1 cellular context compared by ENCODE assay signal in genomic region chr2:144133881-144134280, GRCh38.
TF ChIP-seq lines count a peak whose summit lies in the region.

No MANE protein-coding gene starts in this region.

TF ChIP-seq in IMR-90, 13 proteins besides CTCF, POLR2A, EP300 and RAD21:
- no peak for TF ChIP-seq MAFK (IDR thresholded peaks at IDR 0.05; ENCODE audit: low read depth, low read length)
- no peak for TF ChIP-seq CHD1 (IDR thresholded peaks at IDR 0.05; ENCODE audit: low read depth, low read length)
- TF ChIP-seq MAZ (IDR thresholded peaks at IDR 0.05; ENCODE audit: borderline replicate concordance, low read depth, low read length) = no peak
- TF ChIP-seq ELK1 (IDR thresholded peaks at IDR 0.05; ENCODE audit: borderline replicate concordance, low read depth, low read length) = no peak
- TF ChIP-seq USF2 (IDR thresholded peaks at IDR 0.05; ENCODE audit: low read depth, low read length) = no peak
- TF ChIP-seq BHLHE40 (IDR thresholded peaks at IDR 0.05; ENCODE audit: low read depth, low read length) = no peak
- no peak for TF ChIP-seq SMC3 (IDR thresholded peaks at IDR 0.05; ENCODE audit: low read depth, low read length)
- no peak for TF ChIP-seq RFX5 (IDR thresholded peaks at IDR 0.05; ENCODE audit: low read depth, low read length)
- no peak for TF ChIP-seq RCOR1 (IDR thresholded peaks at IDR 0.05; ENCODE audit: insufficient replicate concordance, low read length)
- TF ChIP-seq FOS (IDR thresholded peaks at IDR 0.05; ENCODE audit: low read depth, low read length) = no peak
- TF ChIP-seq CEBPB (IDR thresholded peaks at IDR 0.05; ENCODE audit: low read depth, low read length) = no peak
- no peak for TF ChIP-seq NFE2L2 (IDR thresholded peaks at IDR 0.05; ENCODE audit: low read depth, low read length)
- TF ChIP-seq MXI1 (IDR thresholded peaks at IDR 0.05; ENCODE audit: borderline replicate concordance, low read depth, low read length) = no peak
